In genomic region chr18:10015941-10016819, GRCh38 we compare ENCODE assay signal across 9 cellular contexts.
A peak's percentile ranks its signal among the peaks of the same experiment; 100 is the strongest.
DNase-seq lines count a peak whose midpoint lies in the region; ATAC-seq and TF ChIP-seq lines count a peak whose summit lies in the region.
"Had no signal": no experiment of that assay in that cellular context is flagged by ENCODE, and none has a peak within 500 bp of the region (broad histone marks: within the 10 kb centered on the region; RNA-seq: fewer than 3 reads in every experiment).

No MANE protein-coding gene starts in this region.

- H3K9me3 ChIP-seq in mesodermal cell (ENCODE audit: control insufficient read depth, low read length) (no peaks in the 10 kb centered on the region), adrenal gland (replicated peaks in 1 of 3) (no peaks in the 10 kb centered on the region)

- H3K27me3 ChIP-seq in adrenal gland, result no peaks in the 10 kb centered on the region

- peaks cover 16% of the 10 kb centered on the region for H3K4me1 ChIP-seq in mesodermal cell (ENCODE audit: control insufficient read depth, insufficient read depth, low read length, poor library complexity, severe bottlenecking)
- peaks cover 0 to 17% of the 10 kb centered on the region in 2 donors for H3K4me1 ChIP-seq in adrenal gland (replicated peaks in 1 of 2)

- DNase-seq in AG20443 (ENCODE audit: low spot score) (peak; percentile 76), choroid plexus epithelial cell (ENCODE audit: low read depth) (peak; percentile 96), G401 (ENCODE audit: low spot score) (no peak), adrenal gland (no peak)
- DNase-seq in Jurkat, Clone E6-1 (ENCODE audit: low read depth, low spot score), result peak; percentile 28

- intact Hi-C loops in adrenal gland (cut with DNase I), result no loop called here

- in situ Hi-C loops in G401 (cut with HindIII; ENCODE audit: low sequenced_read_pairs), result no loop called here

- WGBS in mesodermal cell (ENCODE audit: insufficient coverage in 2 of 2), 2 experiments, result 77 to 98% methylated on average over 3 to 6 of the region's 7 CpGs
- 63 to 74% (median 70%) methylated on average over 5 to 7 of the region's 7 CpGs for WGBS in adrenal gland, 4 donors

- no peak for TF ChIP-seq POLR2A in adrenal gland (IDR thresholded peaks at IDR 0.05)

- no peak for ATAC-seq in HG02571 (IDR thresholded peaks at IDR 0.05; ENCODE audit: unreplicated experiment)
- no peak for ATAC-seq in HG03196 (IDR thresholded peaks at IDR 0.05; ENCODE audit: unreplicated experiment)
- ATAC-seq: Panc1 had no signal

- H3K4me3 ChIP-seq in Jurkat, Clone E6-1 (ENCODE audit: low read length), result no peak overlapping the region
- no peak overlapping the region for H3K4me3 ChIP-seq in choroid plexus epithelial cell (ENCODE audit: low read depth, low read length)
- no peak overlapping the region for H3K4me3 ChIP-seq in mesodermal cell (ENCODE audit: extremely low read depth, insufficient read depth, low read length, poor library complexity, severe bottlenecking)
- H3K4me3 ChIP-seq in adrenal gland, result no peak overlapping the region

- peak overlapping the region; percentile 94 for H3K27ac ChIP-seq in mesodermal cell (ENCODE audit: low read depth, low read length, severe bottlenecking)
- H3K27ac ChIP-seq in adrenal gland, result peak overlapping the region in 1 of 5 donors; percentile 74

- TF ChIP-seq CTCF in choroid plexus epithelial cell (conservative IDR thresholded peaks at IDR 0.05; ENCODE audit: low read depth, low read length) (peak; percentile 85), adrenal gland (IDR thresholded peaks at IDR 0.05) (peak in 1 of 6 experiments; percentile 10)

- H3K36me3 ChIP-seq in mesodermal cell (ENCODE audit: control insufficient read depth, insufficient read depth, low read length) (no peaks in the 10 kb centered on the region), adrenal gland (replicated peaks in 1 of 2) (no peaks in the 10 kb centered on the region)

Comparison
In these comparisons a context has a peak if more than half of its experiments do, and no peak if none do; other contexts are left out.
1. DNase-seq: peak in AG20443 (single experiment), Jurkat, Clone E6-1 (single experiment) and choroid plexus epithelial cell (single experiment); none in G401 (single experiment) and adrenal gland (0 of 7).